In genomic region chr4:2592572-2592971, GRCh38 we compare ENCODE assay signal across 14 cellular contexts. TPM values are rescaled to one million over a fixed set of nuclear protein-coding genes. Genes with fewer than 3 reads are reported as not detected.
DNase-seq lines count a peak whose midpoint lies in the region; ATAC-seq and TF ChIP-seq lines count a peak whose summit lies in the region.
"Had no signal": no experiment of that assay in that cellular context is flagged by ENCODE, and none has a peak within 500 bp of the region (broad histone marks: within the 10 kb centered on the region; RNA-seq: fewer than 3 reads in every experiment).

No MANE protein-coding gene starts in this region.

- H3K9me3 Mint-ChIP-seq in activated CD8-positive, alpha-beta T cell treated with anti-CD3 and anti-CD28 coated beads, Interleukin-2, amount 10 ng/mL, durations not matched to agents 7 days and 5 days (ENCODE audit: insufficient read depth) = no peaks in the 10 kb centered on the region
- no peaks in the 10 kb centered on the region for H3K9me3 Mint-ChIP-seq in activated CD8-positive, alpha-beta T cell treated with anti-CD3 and anti-CD28 coated beads for 36 hours
- H3K9me3 Mint-ChIP-seq in progenitor cell of endocrine pancreas (ENCODE audit: low read depth) = no peaks in the 10 kb centered on the region

- no peak for ATAC-seq in activated CD8-positive, alpha-beta T cell treated with anti-CD3 and anti-CD28 coated beads, Interleukin-2, amount 10 ng/mL, durations not matched to agents 7 days and 5 days
- no peak for ATAC-seq in activated CD8-positive, alpha-beta T cell treated with anti-CD3 and anti-CD28 coated beads for 36 hours
- ATAC-seq in right cardiac atrium (peak; percentile 6), HG03095 (IDR thresholded peaks at IDR 0.05; ENCODE audit: unreplicated experiment) (no peak)

- peaks cover 3% of the 10 kb centered on the region for H3K36me3 Mint-ChIP-seq in activated CD8-positive, alpha-beta T cell treated with anti-CD3 and anti-CD28 coated beads, Interleukin-2, amount 10 ng/mL, durations not matched to agents 7 days and 5 days (ENCODE audit: low read depth)
- H3K36me3 Mint-ChIP-seq in activated CD8-positive, alpha-beta T cell treated with anti-CD3 and anti-CD28 coated beads for 36 hours (ENCODE audit: low read depth) = peaks cover 8% of the 10 kb centered on the region
- H3K36me3 Mint-ChIP-seq in progenitor cell of endocrine pancreas (ENCODE audit: insufficient read depth) = peaks cover 2% of the 10 kb centered on the region

- no peak for DNase-seq in activated CD8-positive, alpha-beta T cell treated with anti-CD3 and anti-CD28 coated beads, Interleukin-2, amount 10 ng/mL, durations not matched to agents 7 days and 5 days
- no peak for DNase-seq in activated CD8-positive, alpha-beta T cell treated with anti-CD3 and anti-CD28 coated beads for 36 hours
- DNase-seq in NB4 (ENCODE audit: low read depth) = peak; percentile 48
- DNase-seq in right cardiac atrium = no peak
- no peak for DNase-seq in progenitor cell of endocrine pancreas (ENCODE audit: low spot score, unreplicated experiment)
- no peak for DNase-seq in NCI-H526 (lab: John Stamatoyannopoulos, UW)
- no peak for DNase-seq in activated CD8-positive, alpha-beta memory T cell treated with anti-CD3 and anti-CD28 coated beads for 24 hours
- DNase-seq: activated gamma-delta T cell; cerebellar nuclear complex; NCI-H345; stimulated activated CD4-positive, alpha-beta T cell treated with anti-CD3 and anti-CD28 coated beads, Interleukin-15, amount 100 ng/mL, for 24 hours had no signal

- POLR2A ChIA-PET in activated CD8-positive, alpha-beta T cell treated with anti-CD3 and anti-CD28 coated beads, Interleukin-2, amount 10 ng/mL, durations not matched to agents 7 days and 5 days (lab: Charles Lee) = no interaction called here
- POLR2A ChIA-PET in activated CD8-positive, alpha-beta T cell treated with anti-CD3 and anti-CD28 coated beads for 36 hours (lab: Charles Lee) = interaction anchor here (1.3 kb wide), 1 partner anchor 15 kb away, joined by 3 read pairs; no protein-coding TSS in a partner anchor

- H3K4me1 ChIP-seq in right cardiac atrium (ENCODE audit: control insufficient read depth, insufficient read depth, low read length) = peaks cover 22% of the 10 kb centered on the region

- no peaks in the 10 kb centered on the region for H3K9me3 ChIP-seq in right cardiac atrium (ENCODE audit: control insufficient read depth, low read length)
- H3K9me3 ChIP-seq: uterus had no signal

- H3K27me3 Mint-ChIP-seq in activated CD8-positive, alpha-beta T cell treated with anti-CD3 and anti-CD28 coated beads, Interleukin-2, amount 10 ng/mL, durations not matched to agents 7 days and 5 days (ENCODE audit: low read depth) = no peaks in the 10 kb centered on the region
- no peaks in the 10 kb centered on the region for H3K27me3 Mint-ChIP-seq in activated CD8-positive, alpha-beta T cell treated with anti-CD3 and anti-CD28 coated beads for 36 hours
- H3K27me3 Mint-ChIP-seq in progenitor cell of endocrine pancreas = no peaks in the 10 kb centered on the region

- H3K4me3 ChIP-seq in NB4 (ENCODE audit: low read depth, low read length) (no peak overlapping the region), right cardiac atrium (ENCODE audit: low read length) (no peak overlapping the region)
- H3K4me3 ChIP-seq: uterus had no signal

- intact Hi-C loops in activated CD8-positive, alpha-beta T cell treated with anti-CD3 and anti-CD28 coated beads for 36 hours (cut with micrococcal nuclease) = no loop called here
- intact Hi-C loops in right cardiac atrium (cut with DNase I) = no loop called here

- no peak overlapping the region for H3K27ac ChIP-seq in right cardiac atrium (ENCODE audit: low read length)
- H3K27ac ChIP-seq: uterus, VCaP had no signal

- WGBS in right cardiac atrium = 64% methylated on average over 6 of the region's 6 CpGs

- H3K27ac Mint-ChIP-seq in activated CD8-positive, alpha-beta T cell treated with anti-CD3 and anti-CD28 coated beads, Interleukin-2, amount 10 ng/mL, durations not matched to agents 7 days and 5 days = peak overlapping the region; percentile 66
- no peak overlapping the region for H3K27ac Mint-ChIP-seq in activated CD8-positive, alpha-beta T cell treated with anti-CD3 and anti-CD28 coated beads for 36 hours
- H3K27ac Mint-ChIP-seq in progenitor cell of endocrine pancreas = peak overlapping the region; percentile 92

- CTCF ChIA-PET in activated CD8-positive, alpha-beta T cell treated with anti-CD3 and anti-CD28 coated beads, Interleukin-2, amount 10 ng/mL, durations not matched to agents 7 days and 5 days (lab: Charles Lee) = interaction anchor here (0.9 kb wide), 1 partner anchor 9 kb away, joined by 3 read pairs; no protein-coding TSS in a partner anchor
- CTCF ChIA-PET in activated CD8-positive, alpha-beta T cell treated with anti-CD3 and anti-CD28 coated beads for 36 hours (lab: Charles Lee) = interaction anchor here (1.4 to 1.8 kb wide), 2 partner anchors 51 to 151 kb away, joined by 3 to 4 read pairs; no protein-coding TSS in a partner anchor

- TF ChIP-seq CTCF in activated CD8-positive, alpha-beta T cell treated with anti-CD3 and anti-CD28 coated beads for 36 hours (IDR thresholded peaks at IDR 0.05) = no peak
- TF ChIP-seq CTCF in NB4 (IDR thresholded peaks at IDR 0.05; ENCODE audit: low read depth, low read length) (no peak), progenitor cell of endocrine pancreas (IDR thresholded peaks at IDR 0.05; ENCODE audit: unreplicated experiment) (no peak)

- H3K4me1 Mint-ChIP-seq in activated CD8-positive, alpha-beta T cell treated with anti-CD3 and anti-CD28 coated beads, Interleukin-2, amount 10 ng/mL, durations not matched to agents 7 days and 5 days (ENCODE audit: low read depth) = peaks cover 28% of the 10 kb centered on the region
- H3K4me1 Mint-ChIP-seq in activated CD8-positive, alpha-beta T cell treated with anti-CD3 and anti-CD28 coated beads for 36 hours (ENCODE audit: low read depth) = peaks cover 56% of the 10 kb centered on the region
- peaks cover 39% of the 10 kb centered on the region for H3K4me1 Mint-ChIP-seq in progenitor cell of endocrine pancreas (ENCODE audit: low read depth)

- no peak overlapping the region for H3K4me3 Mint-ChIP-seq in activated CD8-positive, alpha-beta T cell treated with anti-CD3 and anti-CD28 coated beads, Interleukin-2, amount 10 ng/mL, durations not matched to agents 7 days and 5 days
- no peak overlapping the region for H3K4me3 Mint-ChIP-seq in activated CD8-positive, alpha-beta T cell treated with anti-CD3 and anti-CD28 coated beads for 36 hours
- no peak overlapping the region for H3K4me3 Mint-ChIP-seq in progenitor cell of endocrine pancreas (ENCODE audit: low read depth)

- H3K27me3 ChIP-seq in right cardiac atrium (ENCODE audit: control insufficient read depth, insufficient read depth) = no peaks in the 10 kb centered on the region
- H3K27me3 ChIP-seq: uterus had no signal

- no peak for TF ChIP-seq POLR2A in NB4 (IDR thresholded peaks at IDR 0.05; ENCODE audit: extremely low read depth, insufficient read length)

RNA-seq across cellular contexts. Expression of gene FAM193A, which starts 56.1 kb away (rescaled TPM):
- 10 to 100 TPM; 31.9 to 33.0 TPM for total RNA-seq in activated CD8-positive, alpha-beta T cell treated with anti-CD3 and anti-CD28 coated beads, Interleukin-2, amount 10 ng/mL, durations not matched to agents 7 days and 5 days
- 10 to 100 TPM; 22.4 to 22.9 TPM for total RNA-seq in activated CD8-positive, alpha-beta T cell treated with anti-CD3 and anti-CD28 coated beads for 36 hours
- total RNA-seq in right cardiac atrium = 10 to 100 TPM; 16.9 to 19.2 (median 17.8) TPM
- polyA plus RNA-seq in right cardiac atrium = 9.7 TPM
- 48.1 and 53.4 TPM in 2 replicates for total RNA-seq in progenitor cell of endocrine pancreas

Comparison
In these comparisons a context has a peak if more than half of its experiments do, and no peak if none do; other contexts are left out.
1. ATAC-seq: peak in right cardiac atrium (2 of 2); none in activated CD8-positive, alpha-beta T cell treated with anti-CD3 and anti-CD28 coated beads, Interleukin-2, amount 10 ng/mL, durations not matched to agents 7 days and 5 days (single experiment), activated CD8-positive, alpha-beta T cell treated with anti-CD3 and anti-CD28 coated beads for 36 hours (single experiment) and HG03095 (single experiment).